1 cellular context compared by ENCODE assay signal in genomic region chr15:101296418-101297405, GRCh38.
A peak's percentile ranks its signal among the peaks of the same experiment; 100 is the strongest.
TF ChIP-seq lines count a peak whose summit lies in the region.

No MANE protein-coding gene starts in this region.

TF ChIP-seq in HepG2, 621 proteins besides CTCF, POLR2A, EP300 and RAD21:
- no peak for TF ChIP-seq LRRFIP1 (CRISPR knock-in tag; conservative IDR thresholded peaks at IDR 0.05)
- 0 out of 2 replicates have a peak, but pooled peaks have one; percentile 29 for TF ChIP-seq POLR2G (IDR thresholded peaks at IDR 0.05; ENCODE audit: low read depth, low read length)
- TF ChIP-seq UBTF (CRISPR knock-in tag; IDR thresholded peaks at IDR 0.05) = no peak
- no peak for TF ChIP-seq CHCHD3 (CRISPR knock-in tag; IDR thresholded peaks at IDR 0.05)
- TF ChIP-seq ZNF770 (CRISPR knock-in tag; IDR thresholded peaks at IDR 0.05) = peak; percentile 70; the same call in 1 of the 2 replicates
- no peak for TF ChIP-seq ZIK1 (CRISPR knock-in tag; IDR thresholded peaks at IDR 0.05; ENCODE audit: borderline replicate concordance, low read depth)
TF ChIP-seq in HepG2: peak in this region for 2.
